Comparison of ENCODE assay signal across 27 cellular contexts in the genomic region with DNA sequence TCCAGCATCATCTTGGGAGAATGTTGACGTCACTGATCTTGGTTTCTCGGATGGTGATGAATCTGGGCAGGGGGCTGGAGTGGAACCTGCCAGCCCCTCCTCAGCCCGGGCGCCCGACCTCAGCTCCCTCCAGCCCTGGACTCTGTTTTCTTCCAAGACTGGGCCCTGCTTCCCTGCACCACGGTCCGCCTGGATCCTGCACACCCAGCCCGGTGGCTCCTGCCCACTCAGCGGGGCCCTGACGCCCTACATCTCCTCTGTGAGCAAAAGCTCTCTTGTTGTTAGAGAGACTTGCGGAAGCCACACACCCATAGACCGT. TPM values are rescaled to one million over a fixed set of nuclear protein-coding genes. Genes with fewer than 3 reads are reported as not detected.
"Had no signal": no experiment of that assay in that cellular context is flagged by ENCODE, and none has a peak within 500 bp of the region (broad histone marks: within the 10 kb centered on the region; RNA-seq: fewer than 3 reads in every experiment).

No MANE protein-coding gene starts in this region.

- H3K36me3 Mint-ChIP-seq: activated naive CD8-positive, alpha-beta T cell; brain; T-cell had no signal

- H3K27ac ChIP-seq: SK-N-MC, VCaP had no signal

- DNase-seq: activated CD4-positive, alpha-beta memory T cell treated with anti-CD3 and anti-CD28 coated beads, Interleukin-2, amount 10 ng/mL, durations not matched to agents 7 days and 5 days; activated CD4-positive, alpha-beta T cell treated with anti-CD3 and anti-CD28 coated beads for 36 hours; activated CD4-positive, alpha-beta T cell treated with anti-CD3 and anti-CD28 coated beads, Interleukin-2, amount 50 U/mL, for 1 hour; activated CD4-positive, CD25-positive, alpha-beta regulatory T cell; activated gamma-delta T cell; activated naive CD4-positive, alpha-beta T cell treated with anti-CD3 and anti-CD28 coated beads for 36 hours; activated T-cell treated with anti-CD3 and anti-CD28 coated beads for 4 hours; activated T-cell treated with anti-CD3 and anti-CD28 coated beads, Interleukin-2, amount 50 U/mL, for 48 hours; amygdala; Karpas-422; MM.1S; NCI-H1105 treated with DMSO at 0.1 percent for 48 hours; NCI-H1436 treated with DMSO at 0.1 percent for 48 hours; NCI-H187; NCI-H2081; NCI-H510A treated with DMSO at 0.1 percent for 48 hours; NCI-H69; PC-3; T-cell; T-helper 2 cell; T1000 had no signal

- H3K4me1 Mint-ChIP-seq: activated CD4-positive, alpha-beta memory T cell treated with anti-CD3 and anti-CD28 coated beads, Interleukin-2, amount 10 ng/mL, durations not matched to agents 7 days and 5 days; activated CD4-positive, alpha-beta T cell treated with anti-CD3 and anti-CD28 coated beads for 36 hours; activated T-helper 17 cell treated with anti-CD3 and anti-CD28 coated beads, Interleukin-2, amount 50 U/mL, for 72 hours; T-cell had no signal

- H3K4me3 Mint-ChIP-seq: activated CD4-positive, alpha-beta memory T cell treated with anti-CD3 and anti-CD28 coated beads, Interleukin-2, amount 10 ng/mL, durations not matched to agents 7 days and 5 days; activated CD4-positive, alpha-beta T cell treated with anti-CD3 and anti-CD28 coated beads for 36 hours; activated naive CD4-positive, alpha-beta T cell treated with anti-CD3 and anti-CD28 coated beads for 36 hours; activated naive CD8-positive, alpha-beta T cell; activated T-helper 17 cell treated with anti-CD3 and anti-CD28 coated beads, Interleukin-2, amount 50 U/mL, for 72 hours; brain; T-cell had no signal

- H3K9me3 Mint-ChIP-seq: activated CD4-positive, alpha-beta memory T cell treated with anti-CD3 and anti-CD28 coated beads, Interleukin-2, amount 10 ng/mL, durations not matched to agents 7 days and 5 days; activated naive CD4-positive, alpha-beta T cell treated with anti-CD3 and anti-CD28 coated beads for 36 hours; activated T-helper 17 cell treated with anti-CD3 and anti-CD28 coated beads, Interleukin-2, amount 50 U/mL, for 72 hours; T-cell had no signal

- H3K27me3 Mint-ChIP-seq: activated CD4-positive, alpha-beta memory T cell treated with anti-CD3 and anti-CD28 coated beads, Interleukin-2, amount 10 ng/mL, durations not matched to agents 7 days and 5 days; brain had no signal

- ATAC-seq: activated CD4-positive, alpha-beta T cell treated with anti-CD3 and anti-CD28 coated beads for 36 hours; activated T-helper 17 cell treated with anti-CD3 and anti-CD28 coated beads, Interleukin-2, amount 50 U/mL, for 72 hours; K562; PC-3; T-cell had no signal

- H3K4me3 ChIP-seq: K562, SK-N-MC had no signal

- H3K27ac Mint-ChIP-seq: activated CD4-positive, alpha-beta memory T cell treated with anti-CD3 and anti-CD28 coated beads, Interleukin-2, amount 10 ng/mL, durations not matched to agents 7 days and 5 days; activated CD4-positive, alpha-beta T cell treated with anti-CD3 and anti-CD28 coated beads for 36 hours; activated naive CD4-positive, alpha-beta T cell treated with anti-CD3 and anti-CD28 coated beads for 36 hours; activated naive CD8-positive, alpha-beta T cell; activated T-helper 17 cell treated with anti-CD3 and anti-CD28 coated beads, Interleukin-2, amount 50 U/mL, for 72 hours; T-cell had no signal

RNA-seq across cellular contexts. Expression of gene FAM20C, which starts 22.6 kb away (rescaled TPM):
- polyA plus RNA-seq: K562 had no signal
